Comparison of ENCODE assay signal across 1 cellular context in genomic region chr7:123329988-123330643, GRCh38.
TF ChIP-seq lines count a peak whose summit lies in the region.

No MANE protein-coding gene starts in this region.

TF ChIP-seq in IMR-90, 13 proteins besides CTCF, POLR2A, EP300 and RAD21:
- no peak for TF ChIP-seq CEBPB (IDR thresholded peaks at IDR 0.05; ENCODE audit: low read depth, low read length)
